ENCODE assay signal across 27 cellular contexts in the genomic region with DNA sequence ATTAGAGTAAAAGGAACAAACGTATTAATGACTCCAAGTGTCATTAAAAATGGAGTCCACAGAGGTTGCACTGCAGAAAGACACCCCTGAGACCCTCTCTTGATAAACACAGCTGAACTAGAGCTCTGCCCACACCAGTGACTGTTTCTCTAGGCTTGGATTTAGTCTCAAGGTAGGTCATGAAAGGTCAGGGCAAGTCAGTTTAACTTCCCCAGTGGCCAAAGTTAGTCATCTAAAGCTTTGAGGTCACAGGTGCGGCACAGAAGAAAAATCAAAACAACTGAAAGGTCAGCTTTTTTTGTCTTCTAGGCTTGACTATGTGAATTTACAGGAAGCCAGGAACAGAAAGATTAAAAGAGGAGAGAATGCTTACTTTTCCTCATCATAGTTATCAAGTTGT.
A peak's percentile ranks its signal among the peaks of the same experiment; 100 is the strongest.
DNase-seq lines count a peak whose midpoint lies in the region; ATAC-seq and TF ChIP-seq lines count a peak whose summit lies in the region.
"Had no signal": no experiment of that assay in that cellular context is flagged by ENCODE, and none has a peak within 500 bp of the region (broad histone marks: within the 10 kb centered on the region; RNA-seq: fewer than 3 reads in every experiment).

No MANE protein-coding gene starts in this region.

- no peaks in the 10 kb centered on the region for H3K36me3 Mint-ChIP-seq in CD14-positive monocyte

- peaks cover 0 to 1% (median 0%) of the 10 kb centered on the region in 7 donors for H3K9me3 Mint-ChIP-seq in CD14-positive monocyte
- H3K9me3 Mint-ChIP-seq: GM23338; HFFc6; T-helper 2 cell treated with Interferon-gamma antibody and Interleukin-4, amounts not matched to agents 5 μg/mL and 100 μg/mL, for 36 hours had no signal

- peak; percentile 5 for DNase-seq in GM12865 (ENCODE audit: low read depth)
- peak; percentile 80 for DNase-seq in RPMI8226
- DNase-seq in CD14-positive monocyte (ENCODE audit: low spot score) = no peak
- DNase-seq in sciatic nerve (ENCODE audit: low spot score) = no peak
- DNase-seq: 8988T; ACHN; BE2C; Calu3; DND-41; HFFc6; IMR-90; KG1; NCI-H1092 treated with DMSO at 0.1 percent for 48 hours; NCI-H1436; NCI-H187; NCI-H524; NCI-H748 treated with DMSO at 0.1 percent for 48 hours; NK-92 treated with Interleukin-12 subunit alpha and Interleukin-12 subunit beta, amount 100 ng/mL, for 24 hours; PC-9; Right ventricle myocardium superior; T-helper 1 cell had no signal

- intact Hi-C loops in CD14-positive monocyte (cut with micrococcal nuclease) (no loop called here), sciatic nerve (cut with DNase I) (no loop called here)

- H3K27ac Mint-ChIP-seq in CD14-positive monocyte = no peak overlapping the region
- H3K27ac Mint-ChIP-seq: GM23338; HFFc6; T-helper 2 cell treated with Interferon-gamma antibody and Interleukin-4, amounts not matched to agents 5 μg/mL and 100 μg/mL, for 36 hours had no signal

- peaks cover 0 to 4% (median 3%) of the 10 kb centered on the region in 3 donors for H3K27me3 Mint-ChIP-seq in CD14-positive monocyte (ENCODE audit: low read depth in 3 of 3)

- no peak overlapping the region for H3K4me3 ChIP-seq in GM12865 (ENCODE audit: low read depth, low read length)
- H3K4me3 ChIP-seq: GM23338, HAP-1, PC-9 had no signal

- no peak overlapping the region for H3K4me3 Mint-ChIP-seq in CD14-positive monocyte
- H3K4me3 Mint-ChIP-seq: GM23338; HFFc6; T-helper 2 cell treated with Interferon-gamma antibody and Interleukin-4, amounts not matched to agents 5 μg/mL and 100 μg/mL, for 36 hours had no signal

- ATAC-seq in HG02870 (IDR thresholded peaks at IDR 0.05; ENCODE audit: unreplicated experiment) (peak; percentile 85), HG03520 (IDR thresholded peaks at IDR 0.05; ENCODE audit: unreplicated experiment) (peak; percentile 58), sciatic nerve (no peak), GM21381 (IDR thresholded peaks at IDR 0.05; ENCODE audit: unreplicated experiment) (no peak)
- ATAC-seq: GM23338 had no signal

- H3K4me1 Mint-ChIP-seq in CD14-positive monocyte = no peaks in the 10 kb centered on the region
- H3K4me1 Mint-ChIP-seq: GM23338 had no signal

- TF ChIP-seq CTCF in GM12865 (IDR thresholded peaks at IDR 0.05; ENCODE audit: insufficient read depth, low read depth, low read length, missing control alignments) (no peak), CD14-positive monocyte (IDR thresholded peaks at IDR 0.05) (no peak)

Comparison
In these comparisons a context has a peak if more than half of its experiments do, and no peak if none do; other contexts are left out.
1. DNase-seq: peak in GM12865 (single experiment) and RPMI8226 (single experiment); none in CD14-positive monocyte (single experiment) and sciatic nerve (single experiment).
2. ATAC-seq: peak in HG02870 (single experiment) and HG03520 (single experiment); none in sciatic nerve (single experiment) and GM21381 (single experiment).